14 cellular contexts compared by ENCODE assay signal in genomic region chr2:163604941-163605555, GRCh38.
A peak's percentile ranks its signal among the peaks of the same experiment; 100 is the strongest.
DNase-seq lines count a peak whose midpoint lies in the region; ATAC-seq and TF ChIP-seq lines count a peak whose summit lies in the region.
"Had no signal": no experiment of that assay in that cellular context is flagged by ENCODE, and none has a peak within 500 bp of the region (broad histone marks: within the 10 kb centered on the region; RNA-seq: fewer than 3 reads in every experiment).

No MANE protein-coding gene starts in this region.

- no TSS peak for BruUV-seq in mammary epithelial cell (replicated peaks; lab: Mats Ljungman, UMichigan)

- in situ Hi-C loops in mammary epithelial cell (cut with MboI; ENCODE audit: low sequenced_read_pairs in 2 of 2): no loop called here

- H3K4me3 ChIP-seq in MG63 (no peak overlapping the region), mammary epithelial cell (replicated peaks in 1 of 3; ENCODE audit: insufficient read depth in 1 of 3, low read depth in 2 of 3, low read length in 3 of 3) (no peak overlapping the region)
- H3K4me3 ChIP-seq in effector memory CD4-positive, alpha-beta T cell (ENCODE audit: insufficient read depth, low read depth, low read length, poor library complexity, severe bottlenecking): no peak overlapping the region
- H3K4me3 ChIP-seq: lower lobe of right lung, tibial artery had no signal

- ATAC-seq in HG02798 (IDR thresholded peaks at IDR 0.05; ENCODE audit: poor library complexity, unreplicated experiment): no peak
- ATAC-seq: lower lobe of right lung had no signal

- DNase-seq in GM03348 (ENCODE audit: low spot score) (peak; percentile 10), MG63 (peak; percentile 17), mammary epithelial cell (peak; percentile 42), nephron progenitor cell (no peak), SKM-1 (lab: John Stamatoyannopoulos, UW; ENCODE audit: unreplicated experiment) (no peak)
- DNase-seq in stimulated activated CD4-positive, alpha-beta T cell treated with anti-CD3 and anti-CD28 coated beads, Interleukin-2, amount 100 ng/mL, for 24 hours: no peak
- DNase-seq in effector memory CD4-positive, alpha-beta T cell: no peak
- DNase-seq: COR-L47, lower lobe of right lung, SIG-M5, tibial artery had no signal

- no peaks in the 10 kb centered on the region for H3K79me2 ChIP-seq in mammary epithelial cell (ENCODE audit: insufficient read depth, low read length)

- TF ChIP-seq CTCF in mammary epithelial cell (conservative IDR thresholded peaks at IDR 0.05 in 1 of 2, IDR thresholded peaks at IDR 0.05 in 1 of 2; ENCODE audit: extremely low read depth in 1 of 2, insufficient read depth in 1 of 2, low read depth in 1 of 2, low read length in 2 of 2) (no peak), nephron progenitor cell (IDR thresholded peaks at IDR 0.05) (no peak)

- intact Hi-C loops in mammary epithelial cell (cut with micrococcal nuclease): no loop called here

- H3K4me1 ChIP-seq in mammary epithelial cell (ENCODE audit: insufficient read depth, low read length): peaks cover 5% of the 10 kb centered on the region
- H3K4me1 ChIP-seq in effector memory CD4-positive, alpha-beta T cell (ENCODE audit: control insufficient read depth, insufficient read depth, low read length, poor library complexity, severe bottlenecking): no peaks in the 10 kb centered on the region
- H3K4me1 ChIP-seq: lower lobe of right lung, tibial artery had no signal

- no peaks in the 10 kb centered on the region for H3K9me3 ChIP-seq in MG63
- no peaks in the 10 kb centered on the region for H3K9me3 ChIP-seq in mammary epithelial cell (replicated peaks; ENCODE audit: insufficient read depth, low read length)
- no peaks in the 10 kb centered on the region for H3K9me3 ChIP-seq in effector memory CD4-positive, alpha-beta T cell (ENCODE audit: control insufficient read depth, low read length)
- H3K9me3 ChIP-seq: lower lobe of right lung, tibial artery had no signal

- H3K36me3 ChIP-seq in MG63: no peaks in the 10 kb centered on the region
- no peaks in the 10 kb centered on the region for H3K36me3 ChIP-seq in mammary epithelial cell (ENCODE audit: insufficient read depth, low read length)
- H3K36me3 ChIP-seq in effector memory CD4-positive, alpha-beta T cell (ENCODE audit: control insufficient read depth, insufficient read depth, low read length): no peaks in the 10 kb centered on the region

- peaks cover 4% of the 10 kb centered on the region for H3K36me3 Mint-ChIP-seq in nephron progenitor cell (ENCODE audit: low read depth)

- WGBS in mammary epithelial cell (ENCODE audit: low coverage, missing lambda C conversion rate): 66% methylated on average over 4 of the region's 4 CpGs

- H4K20me1 ChIP-seq in mammary epithelial cell (ENCODE audit: insufficient read depth, low read length): no peaks in the 10 kb centered on the region

- H3K27me3 ChIP-seq in MG63 (no peaks in the 10 kb centered on the region), mammary epithelial cell (ENCODE audit: insufficient read depth, low read length) (no peaks in the 10 kb centered on the region)
- no peaks in the 10 kb centered on the region for H3K27me3 ChIP-seq in effector memory CD4-positive, alpha-beta T cell (replicated peaks; ENCODE audit: control insufficient read depth, insufficient read depth, low read length, poor library complexity, severe bottlenecking)
- H3K27me3 ChIP-seq: tibial artery had no signal

- CTCF ChIA-PET in mammary epithelial cell (lab: Charles Lee; ENCODE audit: low non-redundant PET): no interaction called here

- dilution Hi-C loops in mammary epithelial cell (cut with HindIII; ENCODE audit: low sequenced_read_pairs): no loop called here

- H3K27me3 Mint-ChIP-seq in nephron progenitor cell (ENCODE audit: low read depth, poor library complexity): no peaks in the 10 kb centered on the region

- no peak overlapping the region for H3K27ac ChIP-seq in mammary epithelial cell (ENCODE audit: insufficient read depth, low read depth, low read length)
- H3K27ac ChIP-seq in effector memory CD4-positive, alpha-beta T cell (ENCODE audit: insufficient read depth, low read length, poor library complexity, severe bottlenecking): no peak overlapping the region
- H3K27ac ChIP-seq: HL-60, lower lobe of right lung, tibial artery, VCaP had no signal

- H3K9ac ChIP-seq in mammary epithelial cell (ENCODE audit: insufficient read depth, low read length): no peak overlapping the region

- peak overlapping the region; percentile 22 for H3K4me2 ChIP-seq in mammary epithelial cell (ENCODE audit: insufficient read depth, low read depth, low read length)

- no peak overlapping the region for H2AFZ ChIP-seq in mammary epithelial cell (ENCODE audit: low read depth, low read length)

- peaks cover 42% of the 10 kb centered on the region for H3K4me1 Mint-ChIP-seq in nephron progenitor cell

- peak overlapping the region; percentile 73 for H3K27ac Mint-ChIP-seq in nephron progenitor cell

- H3K9me3 Mint-ChIP-seq in nephron progenitor cell: no peaks in the 10 kb centered on the region

- no peak overlapping the region for H3K4me3 Mint-ChIP-seq in nephron progenitor cell

Comparison
In these comparisons a context has a peak if more than half of its experiments do, and no peak if none do; other contexts are left out.
1. DNase-seq: peak in GM03348 (single experiment), MG63 (single experiment) and mammary epithelial cell (single experiment); none in nephron progenitor cell (single experiment), stimulated activated CD4-positive, alpha-beta T cell treated with anti-CD3 and anti-CD28 coated beads, Interleukin-2, amount 100 ng/mL, for 24 hours (0 of 2), SKM-1 (single experiment) and effector memory CD4-positive, alpha-beta T cell (0 of 3).